22 cellular contexts compared by ENCODE assay signal in the genomic region with DNA sequence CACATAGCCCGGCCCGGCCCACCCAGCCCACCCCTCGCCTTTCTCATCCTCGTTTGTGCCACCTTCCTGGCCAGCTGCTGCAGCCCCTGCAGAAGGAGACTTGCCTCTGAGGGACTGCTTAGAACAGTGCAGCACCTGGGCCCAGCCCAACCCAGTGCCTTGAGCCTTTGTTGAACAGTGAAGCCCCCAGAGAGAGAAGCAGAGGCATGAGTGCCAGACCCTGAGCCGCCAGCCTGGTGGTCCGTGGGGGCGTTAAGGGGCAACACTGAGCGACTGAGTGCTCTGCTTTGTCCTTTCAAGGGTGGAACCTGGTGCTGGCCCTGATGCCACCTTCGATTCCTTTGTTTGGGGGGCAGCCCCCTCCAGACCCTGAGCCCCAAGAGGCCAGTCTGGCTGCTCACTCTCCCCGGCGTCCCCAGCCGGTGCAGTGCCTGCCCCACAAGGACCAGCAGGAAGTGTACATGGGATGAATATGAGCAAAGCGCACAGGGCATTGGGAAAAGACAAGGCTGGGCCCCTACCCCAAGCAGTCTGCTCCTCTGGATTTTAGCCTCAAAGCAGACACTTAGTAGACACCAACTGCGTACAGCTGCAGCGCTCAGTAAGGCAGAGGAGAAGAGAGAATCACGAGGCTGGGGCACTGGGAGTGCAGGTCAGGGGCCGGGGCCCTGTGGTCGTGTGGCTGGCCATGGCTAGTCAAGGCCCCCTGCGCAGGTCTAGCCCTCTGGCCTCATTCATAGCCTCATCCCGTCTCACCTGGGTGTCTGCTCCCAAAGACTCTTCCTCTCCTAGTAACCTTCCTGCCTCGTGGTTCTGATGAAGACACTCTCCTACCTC.
DNase-seq lines count a peak whose midpoint lies in the region; ATAC-seq and TF ChIP-seq lines count a peak whose summit lies in the region.
"Had no signal": no experiment of that assay in that cellular context is flagged by ENCODE, and none has a peak within 500 bp of the region (broad histone marks: within the 10 kb centered on the region; RNA-seq: fewer than 3 reads in every experiment).

No MANE protein-coding gene starts in this region.

- no peak overlapping the region for H3K14ac ChIP-seq in mesenchymal stem cell (ENCODE audit: low read length in 2 of 2)

- no peak overlapping the region for H2BK12ac ChIP-seq in mesenchymal stem cell (ENCODE audit: low read length in 2 of 2)

- H3K4me1 Mint-ChIP-seq in endothelial cell (ENCODE audit: unreplicated experiment), result peaks cover 15% of the 10 kb centered on the region

- intact Hi-C loops in Right ventricle myocardium superior (cut with DNase I) (no loop called here), left cardiac atrium (cut with DNase I) (no loop called here), upper lobe of right lung (cut with DNase I) (no loop called here)

- H3K4ac ChIP-seq in mesenchymal stem cell (ENCODE audit: low read depth in 1 of 2, low read length in 2 of 2), result no peak overlapping the region

- WGBS in mesenchymal stem cell, result 92% methylated on average over 21 of the region's 21 CpGs

- DNase-seq in Right ventricle myocardium superior (peak; percentile 31), left cardiac atrium (no peak), endothelial cell (ENCODE audit: low spot score) (no peak), mesenchymal stem cell (no peak), upper lobe of right lung (peak; percentile 53), NCI-H1694 treated with DMSO at 0.1 percent for 48 hours (lab: John Stamatoyannopoulos, UW) (no peak)
- no peak for DNase-seq in stimulated activated CD4-positive, alpha-beta T cell treated with anti-CD3 and anti-CD28 coated beads, Interleukin-4, amount 100 ng/mL, for 1 hour
- DNase-seq: 8988T; Calu3; DMS79 treated with DMSO at 0.1 percent for 48 hours; GF-D8; GOT3; HCEC 1CT; Karpas-422; NCI-H1092; NCI-H1436; NCI-H187 treated with DMSO at 0.1 percent for 48 hours; NCI-H524; NCI-H774; NK-92 treated with Interleukin-12 subunit alpha and Interleukin-12 subunit beta, amount 100 ng/mL, for 24 hours; PC-3; SJCRH30 had no signal

- no peaks in the 10 kb centered on the region for H3K9me3 ChIP-seq in mesenchymal stem cell (ENCODE audit: control insufficient read depth, low read length)
- H3K9me3 ChIP-seq in upper lobe of right lung, result no peaks in the 10 kb centered on the region
- H3K9me3 ChIP-seq: SJCRH30 had no signal

- H3K4me3 ChIP-seq in mesenchymal stem cell (ENCODE audit: insufficient read depth in 1 of 2, low read depth in 1 of 2, low read length in 2 of 2), result no peak overlapping the region
- H3K4me3 ChIP-seq in upper lobe of right lung, result no peak overlapping the region
- H3K4me3 ChIP-seq: SJCRH30 had no signal

- H2AFZ ChIP-seq in mesenchymal stem cell (ENCODE audit: low read depth, low read length), result no peak overlapping the region

- H3K4me1 ChIP-seq in mesenchymal stem cell (ENCODE audit: control insufficient read depth, insufficient read depth, low read depth, low read length), result peaks cover 43% of the 10 kb centered on the region
- H3K4me1 ChIP-seq in upper lobe of right lung, result peaks cover 6% of the 10 kb centered on the region

- no peak overlapping the region for H3K23ac ChIP-seq in mesenchymal stem cell (ENCODE audit: low read length in 2 of 2)

- H3K9me3 Mint-ChIP-seq in endothelial cell (ENCODE audit: unreplicated experiment), result no peaks in the 10 kb centered on the region

- H4K91ac ChIP-seq in mesenchymal stem cell (ENCODE audit: low read length), result peak overlapping the region; percentile 25

- no peak overlapping the region for H3K27ac Mint-ChIP-seq in endothelial cell (ENCODE audit: unreplicated experiment)

- peak overlapping the region; percentile 82 for H3K4me3 Mint-ChIP-seq in endothelial cell (ENCODE audit: unreplicated experiment)

- no peak overlapping the region for H2AK5ac ChIP-seq in mesenchymal stem cell (ENCODE audit: low read length, severe bottlenecking)

- peaks cover 39% of the 10 kb centered on the region for H3K27me3 Mint-ChIP-seq in endothelial cell (ENCODE audit: unreplicated experiment)

- ATAC-seq in Right ventricle myocardium superior (ENCODE audit: poor library complexity), result no peak
- no peak for ATAC-seq in left cardiac atrium
- ATAC-seq in upper lobe of right lung, result no peak
- ATAC-seq: PC-3 had no signal

- no peak overlapping the region for H2BK15ac ChIP-seq in mesenchymal stem cell (ENCODE audit: low read depth, poor library complexity, severe bottlenecking)

- H3K27ac ChIP-seq in mesenchymal stem cell (ENCODE audit: low read length, poor library complexity, severe bottlenecking) (no peak overlapping the region), upper lobe of right lung (no peak overlapping the region)
- H3K27ac ChIP-seq: SJCRH30 had no signal

- H4K8ac ChIP-seq in mesenchymal stem cell (ENCODE audit: low read length), result no peak overlapping the region

- H3K18ac ChIP-seq in mesenchymal stem cell (ENCODE audit: low read depth in 1 of 2, low read length in 2 of 2), result no peak overlapping the region

- no peaks in the 10 kb centered on the region for H3K79me1 ChIP-seq in mesenchymal stem cell (replicated peaks; ENCODE audit: low read length, poor library complexity, severe bottlenecking)

- no peak overlapping the region for H2BK120ac ChIP-seq in mesenchymal stem cell (ENCODE audit: low read depth, low read length)

- peaks cover 56% of the 10 kb centered on the region for H3K36me3 Mint-ChIP-seq in endothelial cell (ENCODE audit: low read depth, unreplicated experiment)

- H3K36me3 ChIP-seq in mesenchymal stem cell (ENCODE audit: control insufficient read depth in 1 of 2, insufficient read depth in 2 of 2, low read depth in 1 of 2, low read length in 2 of 2) (peaks cover 12 to 30% of the 10 kb centered on the region in 2 experiments), upper lobe of right lung (peaks cover 44% of the 10 kb centered on the region)
- H3K36me3 ChIP-seq: SJCRH30 had no signal

- TF ChIP-seq CTCF in endothelial cell (IDR thresholded peaks at IDR 0.05; ENCODE audit: unreplicated experiment), result no peak
- TF ChIP-seq CTCF in upper lobe of right lung (IDR thresholded peaks at IDR 0.05), result no peak

- H2BK5ac ChIP-seq in mesenchymal stem cell (ENCODE audit: low read depth, low read length, poor library complexity, severe bottlenecking), result no peak overlapping the region

- H3K27me3 ChIP-seq in mesenchymal stem cell (ENCODE audit: control insufficient read depth in 1 of 2, insufficient read depth in 1 of 2, low read length in 2 of 2), result no peaks in the 10 kb centered on the region
- H3K27me3 ChIP-seq in upper lobe of right lung, result no peaks in the 10 kb centered on the region
- H3K27me3 ChIP-seq: SJCRH30 had no signal

- H3K9ac ChIP-seq in mesenchymal stem cell (ENCODE audit: low read length), result no peak overlapping the region

- no peak overlapping the region for H3K4me2 ChIP-seq in mesenchymal stem cell (ENCODE audit: low read length, poor library complexity, severe bottlenecking)

Comparison
In these comparisons a context has a peak if more than half of its experiments do, and no peak if none do; other contexts are left out.
1. DNase-seq: peak in Right ventricle myocardium superior (single experiment) and upper lobe of right lung (single experiment); none in left cardiac atrium (single experiment), endothelial cell (single experiment), mesenchymal stem cell (single experiment), NCI-H1694 treated with DMSO at 0.1 percent for 48 hours (single experiment) and stimulated activated CD4-positive, alpha-beta T cell treated with anti-CD3 and anti-CD28 coated beads, Interleukin-4, amount 100 ng/mL, for 1 hour (single experiment).